In genomic region chr18:62030091-62030985, GRCh38 we compare ENCODE assay signal across 13 cellular contexts.
DNase-seq lines count a peak whose midpoint lies in the region; ATAC-seq and TF ChIP-seq lines count a peak whose summit lies in the region.
"Had no signal": no experiment of that assay in that cellular context is flagged by ENCODE, and none has a peak within 500 bp of the region (broad histone marks: within the 10 kb centered on the region; RNA-seq: fewer than 3 reads in every experiment).

No MANE protein-coding gene starts in this region.

- no peaks in the 10 kb centered on the region for H3K9me3 ChIP-seq in mesodermal cell (ENCODE audit: control insufficient read depth, low read length)
- H3K9me3 ChIP-seq in aorta (ENCODE audit: control insufficient read depth, low read length), result no peaks in the 10 kb centered on the region

- H3K27ac ChIP-seq in C4-2B, result no peak overlapping the region
- peak overlapping the region; percentile 54 for H3K27ac ChIP-seq in mesodermal cell (ENCODE audit: low read depth, low read length, severe bottlenecking)
- no peak overlapping the region for H3K27ac ChIP-seq in aorta (ENCODE audit: low read depth in 1 of 2, low read length in 2 of 2)
- H3K27ac ChIP-seq: parathyroid adenoma had no signal

- intact Hi-C loops in aorta (cut with DNase I), result loop anchor here in 1 of 2 donors (10.0 kb wide), 1 partner anchor 84 kb away; no protein-coding TSS in a partner anchor

- ATAC-seq in aorta (ENCODE audit: low FRiP score) (no peak), HG03139 (IDR thresholded peaks at IDR 0.05; ENCODE audit: unreplicated experiment) (no peak)
- ATAC-seq: activated CD8-positive, alpha-beta T cell treated with anti-CD3 and anti-CD28 coated beads, Interleukin-2, amount 10 ng/mL, durations not matched to agents 7 days and 5 days had no signal

- peaks cover 26% of the 10 kb centered on the region for H3K4me1 ChIP-seq in mesodermal cell (ENCODE audit: control insufficient read depth, insufficient read depth, low read length, poor library complexity, severe bottlenecking)
- no peaks in the 10 kb centered on the region for H3K4me1 ChIP-seq in aorta (ENCODE audit: control insufficient read depth in 1 of 2, insufficient read depth in 2 of 2, low read length in 2 of 2)
- H3K4me1 ChIP-seq: parathyroid adenoma had no signal

- TF ChIP-seq CTCF in C4-2B (conservative IDR thresholded peaks at IDR 0.05), result peak; percentile 10; the same call in 1 of the 2 replicates
- no peak for TF ChIP-seq CTCF in NB4 (IDR thresholded peaks at IDR 0.05; ENCODE audit: low read depth, low read length)
- TF ChIP-seq CTCF in choroid plexus epithelial cell (conservative IDR thresholded peaks at IDR 0.05; ENCODE audit: low read depth, low read length), result no peak

- peak; percentile 54 for DNase-seq in NB4 (ENCODE audit: low read depth)
- DNase-seq in choroid plexus epithelial cell (ENCODE audit: low read depth), result peak; percentile 57
- no peak for DNase-seq in amygdala (lab: John Stamatoyannopoulos, UW)
- no peak for DNase-seq in aorta
- no peak for DNase-seq in NCI-H2227 treated with DMSO at 0.1 percent for 48 hours (lab: John Stamatoyannopoulos, UW)
- DNase-seq: activated CD8-positive, alpha-beta T cell treated with anti-CD3 and anti-CD28 coated beads, Interleukin-2, amount 10 ng/mL, durations not matched to agents 7 days and 5 days; activated effector memory CD4-positive, alpha-beta T cell treated with Interleukin-2 at 50 U/mL for 16 hours; effector memory CD4-positive, alpha-beta T cell; NCI-H1048 had no signal

- no peaks in the 10 kb centered on the region for H3K36me3 ChIP-seq in mesodermal cell (ENCODE audit: control insufficient read depth, insufficient read depth, low read length)
- no peaks in the 10 kb centered on the region for H3K36me3 ChIP-seq in aorta (ENCODE audit: control insufficient read depth in 1 of 2, insufficient read depth in 2 of 2, low read length in 1 of 2)

- H3K4me3 ChIP-seq in NB4 (ENCODE audit: low read depth, low read length), result no peak overlapping the region
- no peak overlapping the region for H3K4me3 ChIP-seq in choroid plexus epithelial cell (ENCODE audit: low read depth, low read length)
- H3K4me3 ChIP-seq in mesodermal cell (ENCODE audit: extremely low read depth, insufficient read depth, low read length, poor library complexity, severe bottlenecking), result no peak overlapping the region
- no peak overlapping the region for H3K4me3 ChIP-seq in aorta (ENCODE audit: low read length in 2 of 2)

- 91 to 92% methylated on average over 3 to 4 of the region's 5 CpGs for WGBS in mesodermal cell (ENCODE audit: insufficient coverage in 2 of 2), 2 experiments
- WGBS in aorta, 2 donors, result 58 to 61% methylated on average over 5 of the region's 5 CpGs

- no peaks in the 10 kb centered on the region for H3K27me3 ChIP-seq in aorta (ENCODE audit: control insufficient read depth in 1 of 2, insufficient read depth in 2 of 2, low read length in 1 of 2)

- TF ChIP-seq POLR2A in NB4 (IDR thresholded peaks at IDR 0.05; ENCODE audit: extremely low read depth, insufficient read length), result no peak

Comparison
In these comparisons a context has a peak if more than half of its experiments do, and no peak if none do; other contexts are left out.
1. DNase-seq: peak in NB4 (single experiment) and choroid plexus epithelial cell (single experiment); none in amygdala (0 of 56), aorta (0 of 2) and NCI-H2227 treated with DMSO at 0.1 percent for 48 hours (single experiment).